Comparison of ENCODE assay signal across 8 cellular contexts in genomic region chr6:113856571-113857564, GRCh38. TPM values are rescaled to one million over a fixed set of nuclear protein-coding genes. Genes with fewer than 3 reads are reported as not detected.
DNase-seq lines count a peak whose midpoint lies in the region; ATAC-seq and TF ChIP-seq lines count a peak whose summit lies in the region.

TSS of gene MARCKS (plus strand) at chr6:113857345. CDS start at chr6:113857746, 401 bp downstream.

- no peak for TF ChIP-seq CTCF in cardiac muscle cell (IDR thresholded peaks at IDR 0.05; ENCODE audit: low read depth, low read length)

- H3K27me3 ChIP-seq in HUES64 (ENCODE audit: insufficient read depth, low read length) (peaks cover 45% of the 10 kb centered on the region), NT2/D1 (ENCODE audit: insufficient read depth, insufficient read length) (peaks cover 37% of the 10 kb centered on the region), cardiac muscle cell (peaks cover 22% of the 10 kb centered on the region)

- no peaks in the 10 kb centered on the region for H3K9me3 ChIP-seq in HUES64 (ENCODE audit: insufficient read depth, low read depth, low read length)
- no peaks in the 10 kb centered on the region for H3K9me3 ChIP-seq in NT2/D1 (ENCODE audit: insufficient read depth, low read length)
- H3K9me3 ChIP-seq in cardiac muscle cell (ENCODE audit: low read depth), result no peaks in the 10 kb centered on the region

- H3K27ac ChIP-seq in HUES64 (ENCODE audit: low read depth, low read length) (peak within 1 kb of the TSS; percentile 96), cardiac muscle cell (peak within 1 kb of the TSS; percentile 90)

- peak; percentile 56 for DNase-seq in GDM1 (lab: John Stamatoyannopoulos, UW)
- no peak for DNase-seq in NT2/D1 (ENCODE audit: low read depth, low spot score)
- peak; percentile 78 for DNase-seq in amniotic stem cell (lab: John Stamatoyannopoulos, UW)
- peak; percentile 92 to 96 for DNase-seq in cardiac muscle cell (ENCODE audit: low read depth in 1 of 2, low spot score in 1 of 2)
- DNase-seq in occipital lobe (lab: John Stamatoyannopoulos, UW), result peak; percentile 68
- no peak for DNase-seq in effector CD8-positive, alpha-beta T cell (lab: John Stamatoyannopoulos, UW)

- H3K4me1 ChIP-seq in HUES64 (ENCODE audit: insufficient read depth, low read length) (peaks cover 13% of the 10 kb centered on the region), NT2/D1 (ENCODE audit: insufficient read depth, insufficient read length) (no peaks in the 10 kb centered on the region), cardiac muscle cell (ENCODE audit: low read depth) (peaks cover 6% of the 10 kb centered on the region)

- peak within 1 kb of the TSS; percentile 100 for H3K9ac ChIP-seq in HUES64 (ENCODE audit: low read depth, low read length)
- peak within 1 kb of the TSS; percentile 80 for H3K9ac ChIP-seq in NT2/D1 (ENCODE audit: insufficient read length, low read depth)

- peak within 1 kb of the TSS; percentile 83 for H3K4me3 ChIP-seq in HUES64 (ENCODE audit: low read length)
- peak within 1 kb of the TSS; percentile 68 for H3K4me3 ChIP-seq in NT2/D1 (ENCODE audit: insufficient read length, low read depth)
- H3K4me3 ChIP-seq in cardiac muscle cell, result peak within 1 kb of the TSS; percentile 98

- WGBS in HUES64, result under 1% methylated on average over 47 of the region's 50 CpGs

- peaks cover 16% of the 10 kb centered on the region for H3K36me3 ChIP-seq in HUES64 (ENCODE audit: insufficient read depth, low read length)
- peaks cover 4% of the 10 kb centered on the region for H3K36me3 ChIP-seq in NT2/D1 (ENCODE audit: insufficient read depth, insufficient read length, low read length)
- H3K36me3 ChIP-seq in cardiac muscle cell, result peaks cover 7% of the 10 kb centered on the region

- ATAC-seq in GM21528 (IDR thresholded peaks at IDR 0.05; ENCODE audit: low FRiP score, unreplicated experiment), result peak; percentile 39

RNA-seq across cellular contexts. Expression of gene MARCKS, which starts in this region (rescaled TPM):
- polyA plus RNA-seq in HUES64 (2013, experiment 1 of 2), result 72.1 TPM
- polyA plus RNA-seq in HUES64 (2013, experiment 2 of 2), result 94.3 TPM
- total RNA-seq in cardiac muscle cell (224 and 275 TPM in 2 replicates), occipital lobe (337 TPM)
- 193 and 195 TPM in 2 replicates for polyA plus RNA-seq in cardiac muscle cell

Comparison
In these comparisons a context has a peak if more than half of its experiments do, and no peak if none do; other contexts are left out.
1. DNase-seq: peak in GDM1 (single experiment), amniotic stem cell (single experiment), cardiac muscle cell (2 of 2) and occipital lobe (single experiment); none in NT2/D1 (single experiment) and effector CD8-positive, alpha-beta T cell (single experiment).
2. Peak in every context shown above with its lines, with median percentiles within 50 percentile points of each other: H3K4me3 ChIP-seq.